6 cellular contexts compared by ENCODE assay signal in genomic region chr2:145260674-145261073, GRCh38.
"Had no signal": no experiment of that assay in that cellular context is flagged by ENCODE, and none has a peak within 500 bp of the region (broad histone marks: within the 10 kb centered on the region; RNA-seq: fewer than 3 reads in every experiment).

No MANE protein-coding gene starts in this region.

- ATAC-seq: GM23338, HepG2 had no signal

- DNase-seq: H9, HCEC 1CT had no signal

- H3K4me3 Mint-ChIP-seq: GM23338, H9, IgD-negative memory B cell had no signal

- H3K4me3 ChIP-seq: GM23338 had no signal

- H3K27ac ChIP-seq: HL-60 had no signal

- H3K4me1 Mint-ChIP-seq: GM23338, H9, IgD-negative memory B cell had no signal

- H3K9me3 Mint-ChIP-seq: GM23338, H9 had no signal

- H3K27ac Mint-ChIP-seq: GM23338, H9, IgD-negative memory B cell had no signal
